30 cellular contexts compared by ENCODE assay signal in the genomic region with DNA sequence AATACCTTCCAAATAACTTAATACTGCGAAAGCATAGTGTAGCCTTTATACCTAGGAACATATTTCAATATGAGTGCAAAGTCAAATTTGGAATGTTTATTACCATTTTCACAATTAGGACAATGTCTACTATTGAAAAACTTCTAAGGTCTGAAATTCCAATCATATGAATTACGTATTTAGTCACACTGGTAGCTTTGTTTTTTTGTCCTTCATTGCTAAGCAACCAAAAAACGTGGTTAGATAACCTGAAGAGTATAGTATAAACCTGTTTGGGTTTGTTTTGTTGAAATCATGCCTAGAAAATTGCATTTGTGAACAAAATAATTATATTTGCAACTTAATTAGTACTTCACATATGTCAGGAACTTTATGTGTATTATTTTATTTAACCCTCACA.
DNase-seq lines count a peak whose midpoint lies in the region; TF ChIP-seq lines count a peak whose summit lies in the region.
"Had no signal": no experiment of that assay in that cellular context is flagged by ENCODE, and none has a peak within 500 bp of the region (broad histone marks: within the 10 kb centered on the region; RNA-seq: fewer than 3 reads in every experiment).

No MANE protein-coding gene starts in this region.

- H3K4ac ChIP-seq in trophoblast cell (ENCODE audit: low read depth, low read length) = no peak overlapping the region

- no peak overlapping the region for H3K4me3 ChIP-seq in GM23248
- no peak overlapping the region for H3K4me3 ChIP-seq in epithelial cell of esophagus (ENCODE audit: low read length)
- H3K4me3 ChIP-seq in trophoblast cell (ENCODE audit: low read depth, low read length) = no peak overlapping the region
- H3K4me3 ChIP-seq in brain microvascular endothelial cell (ENCODE audit: low read depth, low read length) = no peak overlapping the region
- H3K4me3 ChIP-seq: esophagus squamous epithelium, ovary, suprapubic skin had no signal

- H3K4me3 Mint-ChIP-seq in activated CD4-positive, alpha-beta memory T cell treated with anti-CD3 and anti-CD28 coated beads, Interleukin-2, amount 10 ng/mL, durations not matched to agents 7 days and 5 days = no peak overlapping the region
- H3K4me3 Mint-ChIP-seq: activated CD4-positive, alpha-beta T cell treated with anti-CD3 and anti-CD28 coated beads, Interleukin-2, amount 10 ng/mL, durations not matched to agents 24 days and 14 days; activated naive CD8-positive, alpha-beta T cell treated with anti-CD3 and anti-CD28 coated beads for 36 hours; B cell; CD4-positive, alpha-beta memory T cell; HFFc6; stimulated activated effector memory CD8-positive, alpha-beta T cell treated with anti-CD3 and anti-CD28 coated beads, Interleukin-12 subunit alpha, Interleukin-12 subunit beta, amount 100 ng/mL, for 72 hours; T-helper 2 cell treated with Interferon-gamma antibody and Interleukin-4, amounts not matched to agents 5 μg/mL and 100 μg/mL, for 36 hours had no signal

- H2BK12ac ChIP-seq in trophoblast cell (ENCODE audit: low read length) = no peak overlapping the region

- H3K27ac ChIP-seq in GM23248 (no peak overlapping the region), trophoblast cell (ENCODE audit: low read depth, low read length) (no peak overlapping the region), brain microvascular endothelial cell (no peak overlapping the region)
- H3K27ac ChIP-seq: esophagus squamous epithelium, ovary, suprapubic skin, WERI-Rb-1 had no signal

- no peaks in the 10 kb centered on the region for H3K36me3 ChIP-seq in GM23248 (ENCODE audit: low read depth)
- no peaks in the 10 kb centered on the region for H3K36me3 ChIP-seq in trophoblast cell (ENCODE audit: control insufficient read depth in 1 of 2, insufficient read depth in 2 of 2, low read length in 2 of 2)
- no peaks in the 10 kb centered on the region for H3K36me3 ChIP-seq in brain microvascular endothelial cell (replicated peaks)
- H3K36me3 ChIP-seq: esophagus squamous epithelium, ovary, suprapubic skin, WERI-Rb-1 had no signal

- 42 to 50% methylated on average over 3 of the region's 3 CpGs for WGBS in GM23248 (ENCODE audit: low coverage in 1 of 2, low lambda C conversion rate in 2 of 2, missing lambda C conversion rate in 2 of 2), 2 experiments
- WGBS in trophoblast cell (ENCODE audit: extremely low coverage, insufficient coverage, insufficient read length) = no CpG with 5 or more reads among the region's 3 CpGs

- H4K91ac ChIP-seq in trophoblast cell (ENCODE audit: low read depth, low read length) = no peak overlapping the region

- no peak overlapping the region for H2BK5ac ChIP-seq in trophoblast cell (ENCODE audit: low read depth, low read length, poor library complexity)

- H3K27me3 ChIP-seq in GM23248 (replicated peaks; ENCODE audit: insufficient read depth) (0 out of 2 replicates have a peak, but pooled peaks cover 4% of the 10 kb centered on the region), trophoblast cell (ENCODE audit: insufficient read depth, low read length) (no peaks in the 10 kb centered on the region), brain microvascular endothelial cell (replicated peaks) (no peaks in the 10 kb centered on the region)
- H3K27me3 ChIP-seq: esophagus squamous epithelium, ovary, suprapubic skin had no signal

- H2AK5ac ChIP-seq in trophoblast cell (ENCODE audit: low read length) = no peak overlapping the region

- in situ Hi-C loops in GM23248 (cut with MboI) = loop anchor here (10.0 kb wide), 1 partner anchor 204 kb away; no protein-coding TSS in a partner anchor
- in situ Hi-C loops in SK-MEL-5 (cut with HindIII; ENCODE audit: low pct_unique_long_range_greater_than_20kb, low sequenced_read_pairs) = no loop called here
- in situ Hi-C loops in brain microvascular endothelial cell (cut with HindIII; ENCODE audit: low pct_ligation_motif_present, low sequenced_read_pairs) = no loop called here

- H2AFZ ChIP-seq in GM23248 (no peak overlapping the region), trophoblast cell (ENCODE audit: insufficient read depth, low read length, poor library complexity) (no peak overlapping the region)

- TF ChIP-seq CTCF in epithelial cell of esophagus (IDR thresholded peaks at IDR 0.05; ENCODE audit: insufficient read depth, low read depth, low read length, missing control alignments) = no peak
- no peak for TF ChIP-seq CTCF in brain microvascular endothelial cell (IDR thresholded peaks at IDR 0.05; ENCODE audit: low read depth, low read length, missing control alignments)

- H3K4me2 ChIP-seq in GM23248 (ENCODE audit: unreplicated experiment) = no peak overlapping the region
- H3K4me2 ChIP-seq in trophoblast cell (ENCODE audit: low read length) = no peak overlapping the region

- no peak overlapping the region for H3K27ac Mint-ChIP-seq in activated CD4-positive, alpha-beta memory T cell treated with anti-CD3 and anti-CD28 coated beads, Interleukin-2, amount 10 ng/mL, durations not matched to agents 7 days and 5 days
- H3K27ac Mint-ChIP-seq: activated CD4-positive, alpha-beta T cell treated with anti-CD3 and anti-CD28 coated beads, Interleukin-2, amount 10 ng/mL, durations not matched to agents 24 days and 14 days; activated naive CD8-positive, alpha-beta T cell treated with anti-CD3 and anti-CD28 coated beads for 36 hours; B cell; CD4-positive, alpha-beta memory T cell; HFFc6; stimulated activated effector memory CD8-positive, alpha-beta T cell treated with anti-CD3 and anti-CD28 coated beads, Interleukin-12 subunit alpha, Interleukin-12 subunit beta, amount 100 ng/mL, for 72 hours; T-helper 2 cell treated with Interferon-gamma antibody and Interleukin-4, amounts not matched to agents 5 μg/mL and 100 μg/mL, for 36 hours had no signal

- H3K9me3 Mint-ChIP-seq in activated CD4-positive, alpha-beta memory T cell treated with anti-CD3 and anti-CD28 coated beads, Interleukin-2, amount 10 ng/mL, durations not matched to agents 7 days and 5 days = no peaks in the 10 kb centered on the region
- H3K9me3 Mint-ChIP-seq: activated CD4-positive, alpha-beta T cell treated with anti-CD3 and anti-CD28 coated beads, Interleukin-2, amount 10 ng/mL, durations not matched to agents 24 days and 14 days; activated naive CD8-positive, alpha-beta T cell treated with anti-CD3 and anti-CD28 coated beads for 36 hours; HFFc6; stimulated activated effector memory CD8-positive, alpha-beta T cell treated with anti-CD3 and anti-CD28 coated beads, Interleukin-12 subunit alpha, Interleukin-12 subunit beta, amount 100 ng/mL, for 72 hours; T-helper 2 cell treated with Interferon-gamma antibody and Interleukin-4, amounts not matched to agents 5 μg/mL and 100 μg/mL, for 36 hours had no signal

- no peaks in the 10 kb centered on the region for H3K4me1 ChIP-seq in GM23248 (ENCODE audit: insufficient read depth)
- no peaks in the 10 kb centered on the region for H3K4me1 ChIP-seq in trophoblast cell (ENCODE audit: control insufficient read depth in 1 of 2, insufficient read depth in 2 of 2, low read length in 2 of 2)
- H3K4me1 ChIP-seq: esophagus squamous epithelium, suprapubic skin had no signal

- H3K36me3 Mint-ChIP-seq in activated CD4-positive, alpha-beta memory T cell treated with anti-CD3 and anti-CD28 coated beads, Interleukin-2, amount 10 ng/mL, durations not matched to agents 7 days and 5 days (ENCODE audit: low read depth) = no peaks in the 10 kb centered on the region
- H3K36me3 Mint-ChIP-seq: activated naive CD8-positive, alpha-beta T cell treated with anti-CD3 and anti-CD28 coated beads for 36 hours; CD4-positive, alpha-beta memory T cell; stimulated activated effector memory CD8-positive, alpha-beta T cell treated with anti-CD3 and anti-CD28 coated beads, Interleukin-12 subunit alpha, Interleukin-12 subunit beta, amount 100 ng/mL, for 72 hours had no signal

- H3K79me1 ChIP-seq in trophoblast cell (ENCODE audit: low read length) = no peaks in the 10 kb centered on the region

- POLR2A ChIA-PET in activated CD4-positive, alpha-beta memory T cell treated with anti-CD3 and anti-CD28 coated beads, Interleukin-2, amount 10 ng/mL, durations not matched to agents 7 days and 5 days (lab: Charles Lee) = no interaction called here

- no peak overlapping the region for H3K9ac ChIP-seq in GM23248
- no peak overlapping the region for H3K9ac ChIP-seq in trophoblast cell (ENCODE audit: low read length)

- no peaks in the 10 kb centered on the region for H4K20me1 ChIP-seq in GM23248 (ENCODE audit: insufficient read depth)

- H2BK120ac ChIP-seq in trophoblast cell (ENCODE audit: insufficient read depth, low read length, poor library complexity) = no peak overlapping the region

- H4K8ac ChIP-seq in trophoblast cell (ENCODE audit: low read depth, low read length) = no peak overlapping the region

- H3K9me2 ChIP-seq in GM23248 (ENCODE audit: insufficient read depth) = no peaks in the 10 kb centered on the region

- H3K14ac ChIP-seq in trophoblast cell (ENCODE audit: low read length) = no peak overlapping the region

- no peaks in the 10 kb centered on the region for H3K79me2 ChIP-seq in GM23248 (ENCODE audit: insufficient read depth)
- no peaks in the 10 kb centered on the region for H3K79me2 ChIP-seq in trophoblast cell (ENCODE audit: control insufficient read depth, insufficient read depth, low read length, poor library complexity)

- peaks cover 6% of the 10 kb centered on the region for H3K27me3 Mint-ChIP-seq in activated CD4-positive, alpha-beta memory T cell treated with anti-CD3 and anti-CD28 coated beads, Interleukin-2, amount 10 ng/mL, durations not matched to agents 7 days and 5 days

- CTCF ChIA-PET in activated CD4-positive, alpha-beta memory T cell treated with anti-CD3 and anti-CD28 coated beads, Interleukin-2, amount 10 ng/mL, durations not matched to agents 7 days and 5 days (lab: Charles Lee) = interaction anchor here (4.6 kb wide), 1 partner anchor 203 kb away, joined by 153 read pairs; no protein-coding TSS in a partner anchor

- no peak overlapping the region for H3K18ac ChIP-seq in trophoblast cell (ENCODE audit: low read length)

- H3K9me3 ChIP-seq in GM23248 (ENCODE audit: low read depth) (no peaks in the 10 kb centered on the region), trophoblast cell (ENCODE audit: insufficient read depth, low read depth, low read length) (no peaks in the 10 kb centered on the region)
- H3K9me3 ChIP-seq: esophagus squamous epithelium, ovary, suprapubic skin had no signal

- no peak overlapping the region for H3K23ac ChIP-seq in trophoblast cell (ENCODE audit: low read length)

- DNase-seq in GM23248 = peak; percentile 42
- DNase-seq in SK-MEL-5 (ENCODE audit: low read depth, low spot score) = peak; percentile 89
- peak; percentile 56 for DNase-seq in epithelial cell of esophagus (ENCODE audit: low read depth)
- DNase-seq in trophoblast cell = peak; percentile 4 to 89
- DNase-seq in brain microvascular endothelial cell = no peak
- DNase-seq in activated CD4-positive, alpha-beta memory T cell treated with anti-CD3 and anti-CD28 coated beads, Interleukin-2, amount 10 ng/mL, durations not matched to agents 7 days and 5 days = no peak
- DNase-seq in activated T-cell treated with anti-CD3 and anti-CD28 coated beads, Interleukin-2, amount 50 U/mL, for 48 hours = no peak
- DNase-seq: ACHN; activated CD4-positive, alpha-beta T cell treated with anti-CD3 and anti-CD28 coated beads, Interleukin-2, amount 10 ng/mL, durations not matched to agents 24 days and 14 days; activated effector memory CD4-positive, alpha-beta T cell treated with anti-CD3 and anti-CD28 coated beads, Interleukin-2, amount 50 U/mL, for 16 hours; activated naive CD8-positive, alpha-beta T cell treated with anti-CD3 and anti-CD28 coated beads for 36 hours; activated T-cell treated with anti-CD3 and anti-CD28 coated beads, Interleukin-2, amount 50 U/mL, for 1 hour; aorta; CD4-positive, alpha-beta memory T cell; dermis blood vessel endothelial cell; esophagus squamous epithelium; GOT3; HFFc6; hippocampal formation; left colon; NCI-H2029; NCI-H524 treated with DMSO at 0.1 percent for 48 hours; NK-92 treated with Interleukin-12 subunit alpha and Interleukin-12 subunit beta, amount 100 ng/mL, for 24 hours; SHP77 treated with DMSO at 0.1 percent for 48 hours; WERI-Rb-1 had no signal

- H4K12ac ChIP-seq in trophoblast cell (ENCODE audit: low read depth, low read length) = no peak overlapping the region

- H3F3A ChIP-seq in GM23248 (ENCODE audit: insufficient read depth) = no peaks in the 10 kb centered on the region

- no peaks in the 10 kb centered on the region for H3K4me1 Mint-ChIP-seq in activated CD4-positive, alpha-beta memory T cell treated with anti-CD3 and anti-CD28 coated beads, Interleukin-2, amount 10 ng/mL, durations not matched to agents 7 days and 5 days
- H3K4me1 Mint-ChIP-seq: activated CD4-positive, alpha-beta T cell treated with anti-CD3 and anti-CD28 coated beads, Interleukin-2, amount 10 ng/mL, durations not matched to agents 24 days and 14 days; activated naive CD8-positive, alpha-beta T cell treated with anti-CD3 and anti-CD28 coated beads for 36 hours; B cell; CD4-positive, alpha-beta memory T cell; stimulated activated effector memory CD8-positive, alpha-beta T cell treated with anti-CD3 and anti-CD28 coated beads, Interleukin-12 subunit alpha, Interleukin-12 subunit beta, amount 100 ng/mL, for 72 hours had no signal

Comparison
In these comparisons a context has a peak if more than half of its experiments do, and no peak if none do; other contexts are left out.
1. DNase-seq: peak in GM23248 (single experiment), SK-MEL-5 (single experiment), epithelial cell of esophagus (single experiment) and trophoblast cell (2 of 2); none in brain microvascular endothelial cell (single experiment), activated CD4-positive, alpha-beta memory T cell treated with anti-CD3 and anti-CD28 coated beads, Interleukin-2, amount 10 ng/mL, durations not matched to agents 7 days and 5 days (single experiment) and activated T-cell treated with anti-CD3 and anti-CD28 coated beads, Interleukin-2, amount 50 U/mL, for 48 hours (0 of 2).